In genomic region chr7:114405427-114405826, GRCh38 we compare ENCODE assay signal across 8 cellular contexts. TPM values are rescaled to one million over a fixed set of nuclear protein-coding genes. Genes with fewer than 3 reads are reported as not detected.
DNase-seq lines count a peak whose midpoint lies in the region; ATAC-seq and TF ChIP-seq lines count a peak whose summit lies in the region.

No MANE protein-coding gene starts in this region.

- H3K4me1 ChIP-seq in Peyer's patch: no peaks in the 10 kb centered on the region

- H3K4me3 ChIP-seq in Peyer's patch: no peak overlapping the region
- H3K4me3 ChIP-seq in kidney epithelial cell (ENCODE audit: low read depth, low read length): no peak overlapping the region

- no peak overlapping the region for H3K27ac ChIP-seq in Peyer's patch

- no peak for TF ChIP-seq POLR2A in Peyer's patch (IDR thresholded peaks at IDR 0.05)

- H3K36me3 ChIP-seq in Peyer's patch (no peaks in the 10 kb centered on the region), kidney epithelial cell (ENCODE audit: control insufficient read depth, insufficient read depth, low read length) (no peaks in the 10 kb centered on the region)

- peak; percentile 95 for ATAC-seq in HG03159 (IDR thresholded peaks at IDR 0.05; ENCODE audit: unreplicated experiment)

- H3K9me3 ChIP-seq in Peyer's patch: no peaks in the 10 kb centered on the region

- peak in 5 of 6 experiments; percentile 11 to 91 (median 79) for TF ChIP-seq CTCF in Peyer's patch (IDR thresholded peaks at IDR 0.05)
- TF ChIP-seq CTCF in kidney epithelial cell (IDR thresholded peaks at IDR 0.05; ENCODE audit: insufficient read depth, low read length, poor library complexity, severe bottlenecking): peak; percentile 48

- H3K27me3 ChIP-seq in Peyer's patch: no peaks in the 10 kb centered on the region
- H3K27me3 ChIP-seq in kidney epithelial cell (ENCODE audit: control insufficient read depth, insufficient read depth, low read length): no peaks in the 10 kb centered on the region

- DNase-seq in NCI-H345 (lab: John Stamatoyannopoulos, UW) (peak; percentile 8), NCI-H345 treated with DMSO at 0.1 percent for 48 hours (lab: John Stamatoyannopoulos, UW; ENCODE audit: unreplicated experiment) (no peak), Peyer's patch (no peak), kidney epithelial cell (ENCODE audit: low read depth) (no peak), midbrain (lab: John Stamatoyannopoulos, UW) (no peak), NCI-H2227 (lab: John Stamatoyannopoulos, UW; ENCODE audit: unreplicated experiment) (no peak), cerebellum (ENCODE audit: low spot score) (no peak)

RNA-seq across cellular contexts. Expression of gene FOXP2, which starts 9.2 kb away (rescaled TPM):
- total RNA-seq in Peyer's patch (10 to 100 TPM; 10.5 to 46.2 (median 31.3) TPM), kidney epithelial cell (0.14 and 0.25 TPM in 2 replicates), cerebellum (228 TPM)
